Comparison of ENCODE assay signal across 12 cellular contexts in the genomic region with DNA sequence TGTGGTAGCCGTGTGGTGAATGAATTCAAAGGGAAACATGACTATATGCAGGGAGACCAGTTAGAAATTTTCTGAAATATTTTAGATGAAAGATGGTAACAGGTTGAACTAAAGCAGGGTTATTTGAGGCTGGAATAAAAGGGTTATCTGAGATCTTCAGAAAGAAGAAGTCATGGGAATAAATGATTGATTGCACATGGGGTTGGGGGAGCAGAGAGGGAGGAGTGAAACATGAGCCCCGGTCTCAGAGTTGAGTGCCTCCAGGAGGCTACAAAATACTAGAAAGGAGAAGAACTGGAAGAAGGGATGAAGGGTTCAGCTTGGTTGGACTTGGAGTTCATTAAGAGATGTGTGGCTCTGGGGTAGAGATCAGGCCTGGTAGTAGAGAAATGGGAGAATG. TPM values are rescaled to one million over a fixed set of nuclear protein-coding genes. Genes with fewer than 3 reads are reported as not detected.
"Had no signal": no experiment of that assay in that cellular context is flagged by ENCODE, and none has a peak within 500 bp of the region (broad histone marks: within the 10 kb centered on the region; RNA-seq: fewer than 3 reads in every experiment).

No MANE protein-coding gene starts in this region.

- H3K9me3 ChIP-seq: HAP-1 had no signal

- H3K27ac Mint-ChIP-seq: GM23338, H9, HFFc6 had no signal

- H3K4me1 ChIP-seq: HAP-1 had no signal

- H3K4me3 Mint-ChIP-seq: GM23338, H9, HFFc6 had no signal

- H3K4me2 ChIP-seq: GM23338 had no signal

- H3K36me3 ChIP-seq: HAP-1 had no signal

- H3K27ac ChIP-seq: GM23248 had no signal

- H3K9me3 Mint-ChIP-seq: H9, HFFc6 had no signal

- DNase-seq: GM23248, GOT3, H7, H9, HCEC 1CT, HFFc6 had no signal

- H3K4me1 Mint-ChIP-seq: GM23338 had no signal

- H3K9ac ChIP-seq: GM23248 had no signal

- ATAC-seq: GM23338, HCT116 had no signal

- H2AFZ ChIP-seq: GM23248, GM23338 had no signal

- FAIRE-seq: H1, H54 had no signal

- H3K4me3 ChIP-seq: GM23248, GM23338, HAP-1 had no signal

RNA-seq across cellular contexts. Expression of a gene that starts 16.3 kb away (rescaled TPM):
- total RNA-seq: GM23248, H4, HFFc6 had no signal
- polyA plus RNA-seq: GM23248 had no signal

RNA-seq across cellular contexts. Expression of a gene that starts 49.8 kb away (rescaled TPM):
- total RNA-seq: GM23248, GM23338, H1, H4, H7, H9, HFFc6 had no signal
- polyA plus RNA-seq: GM23248, GM23338, H1 had no signal
